In genomic region chr15:58867926-58868325, GRCh38 we compare ENCODE assay signal across 23 cellular contexts.
"Had no signal": no experiment of that assay in that cellular context is flagged by ENCODE, and none has a peak within 500 bp of the region (broad histone marks: within the 10 kb centered on the region; RNA-seq: fewer than 3 reads in every experiment).

No MANE protein-coding gene starts in this region.

- H3K9me3 Mint-ChIP-seq: dendritic cell treated with granulocyte-macrophage colony-stimulating factor and Interleukin-4, amounts not matched to agents 40 ng/mL and 50 ng/mL, for 4 days; immature natural killer cell; naive thymus-derived CD8-positive, alpha-beta T cell had no signal

- ATAC-seq: left ventricle myocardium superior; lower lobe of right lung; naive thymus-derived CD8-positive, alpha-beta T cell; psoas muscle; right cardiac atrium had no signal

- H3K4me3 Mint-ChIP-seq: dendritic cell treated with granulocyte-macrophage colony-stimulating factor and Interleukin-4, amounts not matched to agents 40 ng/mL and 50 ng/mL, for 4 days; endodermal cell; immature natural killer cell; naive thymus-derived CD8-positive, alpha-beta T cell; nephron progenitor cell had no signal

- H3K27ac Mint-ChIP-seq: dendritic cell treated with granulocyte-macrophage colony-stimulating factor and Interleukin-4, amounts not matched to agents 40 ng/mL and 50 ng/mL, for 4 days; endodermal cell; immature natural killer cell; naive thymus-derived CD8-positive, alpha-beta T cell; nephron progenitor cell had no signal

- H3K4me1 Mint-ChIP-seq: endodermal cell had no signal

- H3K27ac ChIP-seq: colonic mucosa, esophagus squamous epithelium, lower lobe of right lung, ovary, psoas muscle, skin epidermis had no signal

- DNase-seq: colonic mucosa; effector CD8-positive, alpha-beta T cell; endodermal cell; esophagus squamous epithelium; hypothalamus; immature natural killer cell; islet precursor cell; kidney glomerular epithelial cell; left ventricle myocardium superior; lower lobe of right lung; naive thymus-derived CD8-positive, alpha-beta T cell; nephron progenitor cell; occipital lobe; ovary; posterior cingulate gyrus; psoas muscle; right cardiac atrium; stimulated activated CD4-positive, alpha-beta T cell treated with anti-CD3 and anti-CD28 coated beads, Interleukin-15, amount 100 ng/mL, for 24 hours; stimulated activated CD4-positive, alpha-beta T cell treated with anti-CD3 and anti-CD28 coated beads, Interleukin-2, amount 100 ng/mL, for 48 hours; stimulated activated naive CD4-positive, alpha-beta T cell treated with Interleukin-2 at 50 U/mL for 16 hours; trophoblast cell had no signal
